29 cellular contexts compared by ENCODE assay signal in the genomic region with DNA sequence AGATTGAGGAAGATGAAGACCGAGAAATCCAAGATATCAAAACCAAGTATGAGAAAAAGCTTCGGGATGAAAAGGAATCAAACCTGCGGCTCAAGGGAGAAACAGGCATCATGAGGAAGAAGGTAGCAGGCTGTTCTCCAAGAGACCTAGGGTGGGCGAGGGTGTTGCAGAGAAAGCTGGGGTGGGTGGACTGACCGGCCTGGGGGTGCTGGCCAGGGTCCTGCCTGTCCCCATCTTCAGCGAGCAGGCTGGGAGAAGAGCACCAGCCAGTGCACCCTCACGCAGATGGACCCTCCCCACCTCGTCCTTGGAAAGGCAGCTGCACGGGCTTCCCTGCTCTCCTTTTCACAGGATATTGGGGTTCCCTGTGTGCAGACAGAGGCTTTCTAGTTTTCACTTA. TPM values are rescaled to one million over a fixed set of nuclear protein-coding genes. Genes with fewer than 3 reads are reported as not detected.
"Had no signal": no experiment of that assay in that cellular context is flagged by ENCODE, and none has a peak within 500 bp of the region (broad histone marks: within the 10 kb centered on the region; RNA-seq: fewer than 3 reads in every experiment).

No MANE protein-coding gene starts in this region.

- DNase-seq: dermis blood vessel endothelial cell; effector CD4-positive, alpha-beta T cell; endodermal cell; erythroblast; heart left ventricle; hippocampal formation; left colon; left ventricle myocardium superior; mesenchymal stem cell; midbrain; occipital lobe; right lobe of liver; stimulated activated CD4-positive, alpha-beta T cell treated with anti-CD3 and anti-CD28 coated beads, Interleukin-4, amount 100 ng/mL, for 1 hour; stimulated activated CD8-positive, alpha-beta memory T cell treated with anti-CD3 and anti-CD28 coated beads, Interleukin-4, amount 100 ng/mL, for 48 hours; stimulated activated naive CD8-positive, alpha-beta T cell treated with anti-CD3 and anti-CD28 coated beads, Interleukin-15, amount 100 ng/mL, for 72 hours; testis; upper lobe of right lung had no signal

- ATAC-seq: heart left ventricle; left colon; left ventricle myocardium superior; natural killer cell treated with Interleukin-12 subunit alpha and Interleukin-12 subunit beta and Interleukin-15 and Interleukin-18, amount 100 ng/mL, for 72 hours; right lobe of liver; stimulated activated effector memory CD8-positive, alpha-beta T cell treated with anti-CD3 and anti-CD28 coated beads, Interleukin-12 subunit alpha, Interleukin-12 subunit beta, amount 100 ng/mL, for 72 hours; stimulated activated naive CD8-positive, alpha-beta T cell treated with anti-CD3 and anti-CD28 coated beads, Interleukin-15, amount 100 ng/mL, for 72 hours; upper lobe of right lung had no signal

- H3K9me3 Mint-ChIP-seq: endodermal cell; natural killer cell treated with Interleukin-12 subunit alpha and Interleukin-12 subunit beta and Interleukin-15 and Interleukin-18, amount 100 ng/mL, for 72 hours; stimulated activated effector memory CD8-positive, alpha-beta T cell treated with anti-CD3 and anti-CD28 coated beads, Interleukin-12 subunit alpha, Interleukin-12 subunit beta, amount 100 ng/mL, for 72 hours; stimulated activated naive CD8-positive, alpha-beta T cell treated with anti-CD3 and anti-CD28 coated beads, Interleukin-15, amount 100 ng/mL, for 72 hours had no signal

- H3K36me3 ChIP-seq: heart left ventricle, prostate gland, tibial nerve, upper lobe of right lung, vagina had no signal

- H3K27me3 Mint-ChIP-seq: stimulated activated naive CD8-positive, alpha-beta T cell treated with anti-CD3 and anti-CD28 coated beads, Interleukin-15, amount 100 ng/mL, for 72 hours had no signal

- H3K4me3 ChIP-seq: heart left ventricle, lung, prostate gland, right lobe of liver, testis, tibial nerve, upper lobe of right lung, vagina had no signal

- H3K4me3 Mint-ChIP-seq: endodermal cell; natural killer cell treated with Interleukin-12 subunit alpha and Interleukin-12 subunit beta and Interleukin-15 and Interleukin-18, amount 100 ng/mL, for 72 hours; stimulated activated effector memory CD8-positive, alpha-beta T cell treated with anti-CD3 and anti-CD28 coated beads, Interleukin-12 subunit alpha, Interleukin-12 subunit beta, amount 100 ng/mL, for 72 hours; stimulated activated naive CD8-positive, alpha-beta T cell treated with anti-CD3 and anti-CD28 coated beads, Interleukin-15, amount 100 ng/mL, for 72 hours had no signal

- H3K27me3 ChIP-seq: heart left ventricle, right lobe of liver, testis, tibial nerve, upper lobe of right lung, vagina had no signal

- H2AFZ ChIP-seq: parathyroid adenoma had no signal

- H3K36me3 Mint-ChIP-seq: natural killer cell treated with Interleukin-12 subunit alpha and Interleukin-12 subunit beta and Interleukin-15 and Interleukin-18, amount 100 ng/mL, for 72 hours; stimulated activated effector memory CD8-positive, alpha-beta T cell treated with anti-CD3 and anti-CD28 coated beads, Interleukin-12 subunit alpha, Interleukin-12 subunit beta, amount 100 ng/mL, for 72 hours had no signal

- H3K9me3 ChIP-seq: heart left ventricle, prostate gland, right lobe of liver, testis, tibial nerve, upper lobe of right lung, vagina had no signal

- H3K79me2 ChIP-seq: parathyroid adenoma had no signal

- H3K9ac ChIP-seq: parathyroid adenoma had no signal

- H3K27ac ChIP-seq: heart left ventricle, parathyroid adenoma, prostate gland, right lobe of liver, testis, tibial nerve, upper lobe of right lung, vagina had no signal

- H3K4me1 Mint-ChIP-seq: stimulated activated effector memory CD8-positive, alpha-beta T cell treated with anti-CD3 and anti-CD28 coated beads, Interleukin-12 subunit alpha, Interleukin-12 subunit beta, amount 100 ng/mL, for 72 hours had no signal

- H3K4me1 ChIP-seq: parathyroid adenoma, testis, vagina had no signal

- FAIRE-seq: endothelial cell of umbilical vein, frontal cortex had no signal

- H3K27ac Mint-ChIP-seq: endodermal cell; natural killer cell treated with Interleukin-12 subunit alpha and Interleukin-12 subunit beta and Interleukin-15 and Interleukin-18, amount 100 ng/mL, for 72 hours; stimulated activated effector memory CD8-positive, alpha-beta T cell treated with anti-CD3 and anti-CD28 coated beads, Interleukin-12 subunit alpha, Interleukin-12 subunit beta, amount 100 ng/mL, for 72 hours; stimulated activated naive CD8-positive, alpha-beta T cell treated with anti-CD3 and anti-CD28 coated beads, Interleukin-15, amount 100 ng/mL, for 72 hours had no signal

RNA-seq across cellular contexts. Expression of gene TMEM125, which starts 46.9 kb away (rescaled TPM):
- total RNA-seq: dermis blood vessel endothelial cell; endothelial cell of umbilical vein; fibroblast of lung; glomerular endothelial cell; left ventricle myocardium superior; natural killer cell treated with Interleukin-12 subunit alpha and Interleukin-12 subunit beta and Interleukin-15 and Interleukin-18, amount 100 ng/mL, for 72 hours; subcutaneous adipose tissue had no signal

RNA-seq across cellular contexts. Expression of gene CFAP57, which starts 50.7 kb away (rescaled TPM):
- total RNA-seq: left colon, left ventricle myocardium superior, right lobe of liver, vagina had no signal
